ENCODE assay signal across 1 cellular context in the genomic region with DNA sequence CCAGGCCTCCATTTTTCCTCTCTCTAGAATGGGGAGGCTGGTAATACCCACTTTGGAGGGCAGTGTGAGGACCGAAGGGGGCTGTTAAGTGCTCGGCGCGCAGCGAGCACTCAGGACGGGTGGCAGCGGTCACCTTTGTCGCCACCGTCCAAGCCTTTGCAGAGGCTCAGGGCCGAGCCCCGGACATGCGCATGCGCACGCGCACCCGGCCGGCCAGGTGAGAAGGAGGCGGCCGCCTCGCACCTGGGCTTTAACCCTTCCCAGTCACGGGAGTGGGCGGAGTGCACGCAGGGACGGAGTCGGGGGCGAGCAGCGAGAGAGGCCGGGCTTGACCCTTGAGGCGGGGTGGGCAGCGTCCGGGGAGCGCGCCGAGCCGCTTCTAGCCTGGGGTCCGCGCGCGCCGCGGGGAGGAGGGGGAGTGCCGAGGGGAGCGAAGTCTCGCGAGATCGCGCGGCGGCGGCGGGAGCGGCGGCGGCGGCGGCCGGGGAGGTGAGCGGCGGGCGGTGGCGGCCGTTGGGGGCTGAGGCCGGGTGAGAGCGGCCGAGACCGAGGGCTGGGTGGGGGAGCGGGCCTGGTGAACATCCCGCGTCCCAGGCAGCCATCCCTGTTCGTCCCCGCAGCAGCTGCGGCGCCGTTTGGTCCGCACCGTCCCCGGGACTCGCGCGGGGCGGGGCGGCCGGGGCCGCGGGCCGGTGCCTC.
A peak's percentile ranks its signal among the peaks of the same experiment; 100 is the strongest.
TF ChIP-seq lines count a peak whose summit lies in the region.

A gene with protein sequence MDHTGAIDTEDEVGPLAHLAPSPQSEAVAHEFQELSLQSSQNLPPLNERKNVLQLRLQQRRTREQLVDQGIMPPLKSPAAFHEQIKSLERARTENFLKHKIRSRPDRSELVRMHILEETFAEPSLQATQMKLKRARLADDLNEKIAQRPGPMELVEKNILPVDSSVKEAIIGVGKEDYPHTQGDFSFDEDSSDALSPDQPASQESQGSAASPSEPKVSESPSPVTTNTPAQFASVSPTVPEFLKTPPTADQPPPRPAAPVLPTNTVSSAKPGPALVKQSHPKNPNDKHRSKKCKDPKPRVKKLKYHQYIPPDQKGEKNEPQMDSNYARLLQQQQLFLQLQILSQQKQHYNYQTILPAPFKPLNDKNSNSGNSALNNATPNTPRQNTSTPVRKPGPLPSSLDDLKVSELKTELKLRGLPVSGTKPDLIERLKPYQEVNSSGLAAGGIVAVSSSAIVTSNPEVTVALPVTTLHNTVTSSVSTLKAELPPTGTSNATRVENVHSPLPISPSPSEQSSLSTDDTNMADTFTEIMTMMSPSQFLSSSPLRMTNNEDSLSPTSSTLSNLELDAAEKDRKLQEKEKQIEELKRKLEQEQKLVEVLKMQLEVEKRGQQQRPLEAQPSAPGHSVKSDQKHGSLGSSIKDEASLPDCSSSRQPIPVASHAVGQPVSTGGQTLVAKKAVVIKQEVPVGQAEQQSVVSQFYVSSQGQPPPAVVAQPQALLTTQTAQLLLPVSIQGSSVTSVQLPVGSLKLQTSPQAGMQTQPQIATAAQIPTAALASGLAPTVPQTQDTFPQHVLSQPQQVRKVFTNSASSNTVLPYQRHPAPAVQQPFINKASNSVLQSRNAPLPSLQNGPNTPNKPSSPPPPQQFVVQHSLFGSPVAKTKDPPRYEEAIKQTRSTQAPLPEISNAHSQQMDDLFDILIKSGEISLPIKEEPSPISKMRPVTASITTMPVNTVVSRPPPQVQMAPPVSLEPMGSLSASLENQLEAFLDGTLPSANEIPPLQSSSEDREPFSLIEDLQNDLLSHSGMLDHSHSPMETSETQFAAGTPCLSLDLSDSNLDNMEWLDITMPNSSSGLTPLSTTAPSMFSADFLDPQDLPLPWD (plus strand): TSS at position 443 of the 699 bp plus-strand sequence. CDS start 69,288 bp downstream, outside the sequence.

TF ChIP-seq in HepG2, 621 proteins besides CTCF, POLR2A, EP300 and RAD21 (continued from another document and continues in another):
- TF ChIP-seq, protein P1, sequence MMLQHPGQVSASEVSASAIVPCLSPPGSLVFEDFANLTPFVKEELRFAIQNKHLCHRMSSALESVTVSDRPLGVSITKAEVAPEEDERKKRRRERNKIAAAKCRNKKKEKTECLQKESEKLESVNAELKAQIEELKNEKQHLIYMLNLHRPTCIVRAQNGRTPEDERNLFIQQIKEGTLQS (CRISPR knock-in tag; IDR thresholded peaks at IDR 0.05) = 0 out of 2 replicates have a peak, but pooled peaks have one; percentile 29
- peak; percentile 92; the same call in 1 of the 2 replicates for TF ChIP-seq ETV6 (CRISPR knock-in tag; conservative IDR thresholded peaks at IDR 0.05)
- no peak for TF ChIP-seq HNRNPK (IDR thresholded peaks at IDR 0.05; ENCODE audit: low read depth, low read length, poor library complexity, severe bottlenecking)
- TF ChIP-seq ZNF768 (CRISPR knock-in tag; IDR thresholded peaks at IDR 0.05) = peak; percentile 5; the same call in 1 of the 2 replicates
- TF ChIP-seq CHCHD3 (CRISPR knock-in tag; IDR thresholded peaks at IDR 0.05) = peak; percentile 99
- TF ChIP-seq ADNP (CRISPR knock-in tag; IDR thresholded peaks at IDR 0.05) = no peak
- no peak; the same call in 1 of the 2 replicates for TF ChIP-seq TRIM24 (CRISPR knock-in tag; IDR thresholded peaks at IDR 0.05)
- TF ChIP-seq, protein P2, sequence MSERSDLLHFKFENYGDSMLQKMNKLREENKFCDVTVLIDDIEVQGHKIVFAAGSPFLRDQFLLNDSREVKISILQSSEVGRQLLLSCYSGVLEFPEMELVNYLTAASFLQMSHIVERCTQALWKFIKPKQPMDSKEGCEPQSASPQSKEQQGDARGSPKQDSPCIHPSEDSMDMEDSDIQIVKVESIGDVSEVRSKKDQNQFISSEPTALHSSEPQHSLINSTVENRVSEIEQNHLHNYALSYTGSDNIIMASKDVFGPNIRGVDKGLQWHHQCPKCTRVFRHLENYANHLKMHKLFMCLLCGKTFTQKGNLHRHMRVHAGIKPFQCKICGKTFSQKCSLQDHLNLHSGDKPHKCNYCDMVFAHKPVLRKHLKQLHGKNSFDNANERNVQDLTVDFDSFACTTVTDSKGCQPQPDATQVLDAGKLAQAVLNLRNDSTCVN (CRISPR knock-in tag; IDR thresholded peaks at IDR 0.05; ENCODE audit: borderline replicate concordance) = peak; percentile 67; the same call in 1 of the 2 replicates
- TF ChIP-seq MTA1 (CRISPR knock-in tag; IDR thresholded peaks at IDR 0.05; ENCODE audit: borderline replicate concordance) = peak; percentile 99
- TF ChIP-seq THAP11 (CRISPR knock-in tag; IDR thresholded peaks at IDR 0.05) = peak; percentile 71; the same call in 1 of the 2 replicates
- TF ChIP-seq ZNF615 (CRISPR knock-in tag; IDR thresholded peaks at IDR 0.05; ENCODE audit: borderline replicate concordance) = no peak
- TF ChIP-seq ZNF121 (CRISPR knock-in tag; IDR thresholded peaks at IDR 0.05) = peak; percentile 12; the same call in 1 of the 2 replicates
- TF ChIP-seq PITX1 (CRISPR knock-in tag; IDR thresholded peaks at IDR 0.05) = peak; percentile 90
- 0 out of 2 replicates have a peak, but pooled peaks have one; percentile 63 for TF ChIP-seq HHEX (CRISPR knock-in tag; IDR thresholded peaks at IDR 0.05)
- TF ChIP-seq, protein P3, sequence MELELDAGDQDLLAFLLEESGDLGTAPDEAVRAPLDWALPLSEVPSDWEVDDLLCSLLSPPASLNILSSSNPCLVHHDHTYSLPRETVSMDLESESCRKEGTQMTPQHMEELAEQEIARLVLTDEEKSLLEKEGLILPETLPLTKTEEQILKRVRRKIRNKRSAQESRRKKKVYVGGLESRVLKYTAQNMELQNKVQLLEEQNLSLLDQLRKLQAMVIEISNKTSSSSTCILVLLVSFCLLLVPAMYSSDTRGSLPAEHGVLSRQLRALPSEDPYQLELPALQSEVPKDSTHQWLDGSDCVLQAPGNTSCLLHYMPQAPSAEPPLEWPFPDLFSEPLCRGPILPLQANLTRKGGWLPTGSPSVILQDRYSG (CRISPR knock-in tag; IDR thresholded peaks at IDR 0.05) = peak; percentile 85
- peak; percentile 98 for TF ChIP-seq ZNF550 (CRISPR knock-in tag; IDR thresholded peaks at IDR 0.05; ENCODE audit: borderline replicate concordance)
- TF ChIP-seq XBP1 (CRISPR knock-in tag; IDR thresholded peaks at IDR 0.05) = no peak
- peak; percentile 88; the same call in 1 of the 2 replicates for TF ChIP-seq ZNF44 (CRISPR knock-in tag; IDR thresholded peaks at IDR 0.05)
- no peak; the same call in 1 of the 2 replicates for TF ChIP-seq HMG20B (CRISPR knock-in tag; conservative IDR thresholded peaks at IDR 0.05)
- no peak for TF ChIP-seq YY1 (IDR thresholded peaks at IDR 0.05; ENCODE audit: insufficient read depth, insufficient replicate concordance, low read depth, low read length)
- TF ChIP-seq U2AF2 (IDR thresholded peaks at IDR 0.05; ENCODE audit: low read depth, low read length) = no peak
- TF ChIP-seq FOXC1 (CRISPR knock-in tag; IDR thresholded peaks at IDR 0.05; ENCODE audit: borderline replicate concordance) = peak; percentile 71; the same call in 1 of the 2 replicates
- TF ChIP-seq, protein P4, sequence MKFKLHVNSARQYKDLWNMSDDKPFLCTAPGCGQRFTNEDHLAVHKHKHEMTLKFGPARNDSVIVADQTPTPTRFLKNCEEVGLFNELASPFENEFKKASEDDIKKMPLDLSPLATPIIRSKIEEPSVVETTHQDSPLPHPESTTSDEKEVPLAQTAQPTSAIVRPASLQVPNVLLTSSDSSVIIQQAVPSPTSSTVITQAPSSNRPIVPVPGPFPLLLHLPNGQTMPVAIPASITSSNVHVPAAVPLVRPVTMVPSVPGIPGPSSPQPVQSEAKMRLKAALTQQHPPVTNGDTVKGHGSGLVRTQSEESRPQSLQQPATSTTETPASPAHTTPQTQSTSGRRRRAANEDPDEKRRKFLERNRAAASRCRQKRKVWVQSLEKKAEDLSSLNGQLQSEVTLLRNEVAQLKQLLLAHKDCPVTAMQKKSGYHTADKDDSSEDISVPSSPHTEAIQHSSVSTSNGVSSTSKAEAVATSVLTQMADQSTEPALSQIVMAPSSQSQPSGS (CRISPR knock-in tag; IDR thresholded peaks at IDR 0.05) = peak; percentile 78
- TF ChIP-seq SMYD3 (CRISPR knock-in tag; IDR thresholded peaks at IDR 0.05) = no peak; the same call in 1 of the 2 replicates
- no peak for TF ChIP-seq SMAD3 (CRISPR knock-in tag; IDR thresholded peaks at IDR 0.05)
- TF ChIP-seq GPN1 (CRISPR knock-in tag; IDR thresholded peaks at IDR 0.05; ENCODE audit: borderline replicate concordance) = no peak
- TF ChIP-seq, protein P5, sequence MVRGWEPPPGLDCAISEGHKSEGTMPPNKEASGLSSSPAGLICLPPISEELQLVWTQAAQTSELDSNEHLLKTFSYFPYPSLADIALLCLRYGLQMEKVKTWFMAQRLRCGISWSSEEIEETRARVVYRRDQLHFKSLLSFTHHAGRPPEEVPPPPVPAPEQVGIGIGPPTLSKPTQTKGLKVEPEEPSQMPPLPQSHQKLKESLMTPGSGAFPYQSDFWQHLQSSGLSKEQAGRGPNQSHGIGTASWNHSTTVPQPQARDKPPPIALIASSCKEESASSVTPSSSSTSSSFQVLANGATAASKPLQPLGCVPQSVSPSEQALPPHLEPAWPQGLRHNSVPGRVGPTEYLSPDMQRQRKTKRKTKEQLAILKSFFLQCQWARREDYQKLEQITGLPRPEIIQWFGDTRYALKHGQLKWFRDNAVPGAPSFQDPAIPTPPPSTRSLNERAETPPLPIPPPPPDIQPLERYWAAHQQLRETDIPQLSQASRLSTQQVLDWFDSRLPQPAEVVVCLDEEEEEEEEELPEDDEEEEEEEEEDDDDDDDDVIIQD (CRISPR knock-in tag; IDR thresholded peaks at IDR 0.05; ENCODE audit: low read depth) = no peak; the same call in 1 of the 2 replicates
- no peak for TF ChIP-seq TCF7 (IDR thresholded peaks at IDR 0.05; ENCODE audit: low read depth)
- TF ChIP-seq KLF6 (CRISPR knock-in tag; IDR thresholded peaks at IDR 0.05) = peak; percentile 75; the same call in 1 of the 2 replicates
- no peak for TF ChIP-seq RFX1 (IDR thresholded peaks at IDR 0.05)
- TF ChIP-seq, protein P6, sequence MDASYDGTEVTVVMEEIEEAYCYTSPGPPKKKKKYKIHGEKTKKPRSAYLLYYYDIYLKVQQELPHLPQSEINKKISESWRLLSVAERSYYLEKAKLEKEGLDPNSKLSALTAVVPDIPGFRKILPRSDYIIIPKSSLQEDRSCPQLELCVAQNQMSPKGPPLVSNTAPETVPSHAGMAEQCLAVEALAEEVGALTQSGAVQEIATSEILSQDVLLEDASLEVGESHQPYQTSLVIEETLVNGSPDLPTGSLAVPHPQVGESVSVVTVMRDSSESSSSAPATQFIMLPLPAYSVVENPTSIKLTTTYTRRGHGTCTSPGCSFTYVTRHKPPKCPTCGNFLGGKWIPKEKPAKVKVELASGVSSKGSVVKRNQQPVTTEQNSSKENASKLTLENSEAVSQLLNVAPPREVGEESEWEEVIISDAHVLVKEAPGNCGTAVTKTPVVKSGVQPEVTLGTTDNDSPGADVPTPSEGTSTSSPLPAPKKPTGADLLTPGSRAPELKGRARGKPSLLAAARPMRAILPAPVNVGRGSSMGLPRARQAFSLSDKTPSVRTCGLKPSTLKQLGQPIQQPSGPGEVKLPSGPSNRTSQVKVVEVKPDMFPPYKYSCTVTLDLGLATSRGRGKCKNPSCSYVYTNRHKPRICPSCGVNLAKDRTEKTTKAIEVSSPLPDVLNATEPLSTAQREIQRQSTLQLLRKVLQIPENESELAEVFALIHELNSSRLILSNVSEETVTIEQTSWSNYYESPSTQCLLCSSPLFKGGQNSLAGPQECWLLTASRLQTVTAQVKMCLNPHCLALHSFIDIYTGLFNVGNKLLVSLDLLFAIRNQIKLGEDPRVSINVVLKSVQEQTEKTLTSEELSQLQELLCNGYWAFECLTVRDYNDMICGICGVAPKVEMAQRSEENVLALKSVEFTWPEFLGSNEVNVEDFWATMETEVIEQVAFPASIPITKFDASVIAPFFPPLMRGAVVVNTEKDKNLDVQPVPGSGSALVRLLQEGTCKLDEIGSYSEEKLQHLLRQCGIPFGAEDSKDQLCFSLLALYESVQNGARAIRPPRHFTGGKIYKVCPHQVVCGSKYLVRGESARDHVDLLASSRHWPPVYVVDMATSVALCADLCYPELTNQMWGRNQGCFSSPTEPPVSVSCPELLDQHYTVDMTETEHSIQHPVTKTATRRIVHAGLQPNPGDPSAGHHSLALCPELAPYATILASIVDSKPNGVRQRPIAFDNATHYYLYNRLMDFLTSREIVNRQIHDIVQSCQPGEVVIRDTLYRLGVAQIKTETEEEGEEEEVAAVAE (CRISPR knock-in tag; IDR thresholded peaks at IDR 0.05; ENCODE audit: borderline replicate concordance) = no peak
- TF ChIP-seq SRF (IDR thresholded peaks at IDR 0.05; ENCODE audit: low read depth, low read length) = no peak; the same call in 1 of the 2 replicates
- no peak for TF ChIP-seq KLF16 (CRISPR knock-in tag; IDR thresholded peaks at IDR 0.05)
- TF ChIP-seq NR2F6 (IDR thresholded peaks at IDR 0.05) = no peak
- TF ChIP-seq NR2F6 (CRISPR knock-in tag; IDR thresholded peaks at IDR 0.05) = peak; percentile 72; the same call in 1 of the 2 replicates
- peak; percentile 97 for TF ChIP-seq KDM5B (CRISPR knock-in tag; IDR thresholded peaks at IDR 0.05; ENCODE audit: borderline replicate concordance)
- TF ChIP-seq ATM (IDR thresholded peaks at IDR 0.05; ENCODE audit: borderline replicate concordance) = no peak
- TF ChIP-seq GATAD2A (CRISPR knock-in tag; IDR thresholded peaks at IDR 0.05) = peak; percentile 65; the same call in 1 of the 2 replicates
- TF ChIP-seq ZNF766 (CRISPR knock-in tag; IDR thresholded peaks at IDR 0.05; ENCODE audit: borderline replicate concordance) = peak; percentile 19; the same call in 1 of the 2 replicates
- TF ChIP-seq, protein P7, sequence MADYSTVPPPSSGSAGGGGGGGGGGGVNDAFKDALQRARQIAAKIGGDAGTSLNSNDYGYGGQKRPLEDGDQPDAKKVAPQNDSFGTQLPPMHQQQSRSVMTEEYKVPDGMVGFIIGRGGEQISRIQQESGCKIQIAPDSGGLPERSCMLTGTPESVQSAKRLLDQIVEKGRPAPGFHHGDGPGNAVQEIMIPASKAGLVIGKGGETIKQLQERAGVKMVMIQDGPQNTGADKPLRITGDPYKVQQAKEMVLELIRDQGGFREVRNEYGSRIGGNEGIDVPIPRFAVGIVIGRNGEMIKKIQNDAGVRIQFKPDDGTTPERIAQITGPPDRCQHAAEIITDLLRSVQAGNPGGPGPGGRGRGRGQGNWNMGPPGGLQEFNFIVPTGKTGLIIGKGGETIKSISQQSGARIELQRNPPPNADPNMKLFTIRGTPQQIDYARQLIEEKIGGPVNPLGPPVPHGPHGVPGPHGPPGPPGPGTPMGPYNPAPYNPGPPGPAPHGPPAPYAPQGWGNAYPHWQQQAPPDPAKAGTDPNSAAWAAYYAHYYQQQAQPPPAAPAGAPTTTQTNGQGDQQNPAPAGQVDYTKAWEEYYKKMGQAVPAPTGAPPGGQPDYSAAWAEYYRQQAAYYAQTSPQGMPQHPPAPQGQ (CRISPR knock-in tag; IDR thresholded peaks at IDR 0.05; ENCODE audit: borderline replicate concordance) = peak; percentile 17; the same call in 1 of the 2 replicates
- peak; percentile 87 for TF ChIP-seq GLI4 (CRISPR knock-in tag; IDR thresholded peaks at IDR 0.05; ENCODE audit: borderline replicate concordance)
- TF ChIP-seq, protein P8, sequence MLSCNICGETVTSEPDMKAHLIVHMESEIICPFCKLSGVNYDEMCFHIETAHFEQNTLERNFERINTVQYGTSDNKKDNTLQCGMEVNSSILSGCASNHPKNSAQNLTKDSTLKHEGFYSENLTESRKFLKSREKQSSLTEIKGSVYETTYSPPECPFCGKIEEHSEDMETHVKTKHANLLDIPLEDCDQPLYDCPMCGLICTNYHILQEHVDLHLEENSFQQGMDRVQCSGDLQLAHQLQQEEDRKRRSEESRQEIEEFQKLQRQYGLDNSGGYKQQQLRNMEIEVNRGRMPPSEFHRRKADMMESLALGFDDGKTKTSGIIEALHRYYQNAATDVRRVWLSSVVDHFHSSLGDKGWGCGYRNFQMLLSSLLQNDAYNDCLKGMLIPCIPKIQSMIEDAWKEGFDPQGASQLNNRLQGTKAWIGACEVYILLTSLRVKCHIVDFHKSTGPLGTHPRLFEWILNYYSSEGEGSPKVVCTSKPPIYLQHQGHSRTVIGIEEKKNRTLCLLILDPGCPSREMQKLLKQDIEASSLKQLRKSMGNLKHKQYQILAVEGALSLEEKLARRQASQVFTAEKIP (CRISPR knock-in tag; IDR thresholded peaks at IDR 0.05; ENCODE audit: borderline replicate concordance) = no peak
